In the genomic region with DNA sequence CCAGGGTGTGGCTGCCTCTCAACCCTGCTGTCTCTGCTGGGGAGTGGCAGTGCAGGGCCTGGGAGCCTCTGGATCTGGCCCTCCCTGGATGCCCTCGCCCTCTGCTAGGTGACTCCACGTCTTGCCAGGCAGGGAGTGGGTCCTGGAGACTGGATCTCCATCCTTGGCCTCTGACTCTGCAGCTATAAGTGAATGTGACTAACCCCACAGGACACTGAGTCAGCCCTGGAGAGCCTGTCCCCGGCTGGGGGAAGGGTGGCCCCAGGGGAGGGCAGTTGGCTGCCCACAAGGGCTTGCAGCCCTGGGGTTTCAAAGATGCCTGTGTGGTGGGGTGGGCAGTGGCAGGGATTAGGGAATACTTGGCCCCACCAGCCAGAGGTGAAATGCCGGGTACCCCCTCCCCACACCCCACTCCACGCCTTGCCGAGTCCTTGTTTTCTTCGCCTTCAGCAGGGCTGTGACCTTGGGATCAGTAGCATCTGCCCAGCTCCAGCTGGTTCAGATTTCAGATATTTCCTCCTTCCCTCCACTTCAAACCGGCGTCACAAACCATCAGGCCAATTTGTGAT, we compare ENCODE assay signal across 11 cellular contexts. TPM values are rescaled to one million over a fixed set of nuclear protein-coding genes. Genes with fewer than 3 reads are reported as not detected.
DNase-seq lines count a peak whose midpoint lies in the region; ATAC-seq, FAIRE-seq and TF ChIP-seq lines count a peak whose summit lies in the region.
"Had no signal": no experiment of that assay in that cellular context is flagged by ENCODE, and none has a peak within 500 bp of the region (broad histone marks: within the 10 kb centered on the region; RNA-seq: fewer than 3 reads in every experiment).

No MANE protein-coding gene starts in this region.

- intact Hi-C loops in GM12878 (cut with micrococcal nuclease; ENCODE audit: unreplicated experiment) = no loop called here

- no peak overlapping the region for H2AFZ ChIP-seq in GM12878 (ENCODE audit: control insufficient read depth, low read depth, low read length)

- POLR2A ChIA-PET in GM12878 (lab: Charles Lee) = no interaction called here

- H3K9me3 ChIP-seq in BLaER1 (no peaks in the 10 kb centered on the region), GM12878 (replicated peaks; ENCODE audit: control insufficient read depth, insufficient read depth, low read length) (no peaks in the 10 kb centered on the region), gastroesophageal sphincter (no peaks in the 10 kb centered on the region)

- H3K9ac ChIP-seq in BLaER1 (peak overlapping the region; percentile 85), GM12878 (ENCODE audit: control insufficient read depth, insufficient read depth, low read length) (no peak overlapping the region)

- H3K4me3 ChIP-seq in BLaER1 (peak overlapping the region; percentile 44; the same call in 1 of the 2 replicates), GM12878 (no peak overlapping the region), gastroesophageal sphincter (no peak overlapping the region)

- in situ Hi-C loops in GM12878 (cut with MboI) = no loop called here

- peaks cover 100% of the 10 kb centered on the region for H3K4me1 ChIP-seq in BLaER1
- peaks cover 7% of the 10 kb centered on the region; the same call in 1 of the 2 replicates for H3K4me1 ChIP-seq in GM12878 (ENCODE audit: control insufficient read depth, insufficient read depth, low read length)
- H3K4me1 ChIP-seq in gastroesophageal sphincter = no peaks in the 10 kb centered on the region

- TF ChIP-seq POLR2A in GM12878 (IDR thresholded peaks at IDR 0.05; ENCODE audit: low read depth, low read length) (no peak), gastroesophageal sphincter (IDR thresholded peaks at IDR 0.05) (no peak)

- no peaks in the 10 kb centered on the region for H3K79me2 ChIP-seq in GM12878 (ENCODE audit: control insufficient read depth, insufficient read depth, low read length)

- BruUV-seq in GM12878 (replicated peaks; lab: Mats Ljungman, UMichigan) = no TSS peak

- H3K36me3 ChIP-seq in BLaER1 (no peaks in the 10 kb centered on the region), GM12878 (ENCODE audit: control insufficient read depth in 2 of 2, insufficient read depth in 2 of 2, low read length in 1 of 2) (no peaks in the 10 kb centered on the region), gastroesophageal sphincter (no peaks in the 10 kb centered on the region)

- H3K27ac ChIP-seq in BLaER1 = peak overlapping the region; percentile 95
- no peak overlapping the region for H3K27ac ChIP-seq in GM12878 (ENCODE audit: control insufficient read depth, insufficient read depth)
- no peak overlapping the region for H3K27ac ChIP-seq in gastroesophageal sphincter

- H3K27me3 ChIP-seq in BLaER1 (no peaks in the 10 kb centered on the region), GM12878 (replicated peaks in 1 of 2; ENCODE audit: control insufficient read depth in 2 of 2, insufficient read depth in 2 of 2, low read length in 1 of 2) (no peaks in the 10 kb centered on the region; a peak in 2 of 4 replicates), gastroesophageal sphincter (no peaks in the 10 kb centered on the region)

- TF ChIP-seq RAD21 in GM12878 (IDR thresholded peaks at IDR 0.05; ENCODE audit: insufficient read depth, low read depth, low read length) = no peak

- no peak for FAIRE-seq in HTR-8/SVneo (lab: Jason Lieb, UNC)
- no peak for FAIRE-seq in GM12878 (lab: Jason Lieb, UNC)

- 14% methylated on average over 9 of the region's 9 CpGs for WGBS in GM12878 (ENCODE audit: insufficient coverage, insufficient replicate concordance, low lambda C conversion rate, missing lambda C conversion rate)
- WGBS in gastroesophageal sphincter (ENCODE audit: low coverage in 1 of 2), 2 donors = 58 to 81% methylated on average over 4 to 6 of the region's 9 CpGs

- H3K4me2 ChIP-seq in BLaER1 (peak overlapping the region; percentile 91), GM12878 (ENCODE audit: control insufficient read depth, insufficient read depth) (no peak overlapping the region)

- DNase-seq in HTR-8/SVneo (ENCODE audit: insufficient read length, low spot score) (peak; percentile 56), GM12878 (ENCODE audit: low read depth, low spot score) (no peak), myocyte (ENCODE audit: low read depth) (peak; percentile 97), SIG-M5 (lab: John Stamatoyannopoulos, UW) (no peak)
- DNase-seq: stimulated activated CD4-positive, alpha-beta T cell treated with anti-CD3 and anti-CD28 coated beads, Interleukin-4, amount 100 ng/mL, for 24 hours had no signal

- SMC1A ChIA-PET in GM12878 (lab: Charles Lee; ENCODE audit: uncharacterized antibody, unreplicated experiment) = no interaction called here

- RAD21 ChIA-PET in GM12878 (lab: Charles Lee; ENCODE audit: unreplicated experiment) = interaction anchor here (1.4 kb wide), 1 partner anchor 11 kb away, joined by 4 read pairs; no protein-coding TSS in a partner anchor

- no peak for TF ChIP-seq EP300 in GM12878 (IDR thresholded peaks at IDR 0.05; ENCODE audit: borderline replicate concordance in 1 of 2, control insufficient read depth in 1 of 2, low read depth in 2 of 2, low read length in 2 of 2)
- TF ChIP-seq EP300 in gastroesophageal sphincter (IDR thresholded peaks at IDR 0.05) = no peak

- TF ChIP-seq CTCF in GM12878 (IDR thresholded peaks at IDR 0.05 in 2 of 3, conservative IDR thresholded peaks at IDR 0.05 in 1 of 3; ENCODE audit: control insufficient read depth in 2 of 3, extremely low read depth in 1 of 3, insufficient read depth in 1 of 3, low read depth in 3 of 3, low read length in 3 of 3) = no peak
- no peak for TF ChIP-seq CTCF in gastroesophageal sphincter (IDR thresholded peaks at IDR 0.05)

- ATAC-seq in GM12878 (no peak), gastroesophageal sphincter (no peak), GM18868 (IDR thresholded peaks at IDR 0.05; ENCODE audit: unreplicated experiment) (no peak), GM19035 (IDR thresholded peaks at IDR 0.05; ENCODE audit: unreplicated experiment) (no peak)
- ATAC-seq: natural killer cell treated with Interleukin-12 subunit alpha and Interleukin-12 subunit beta and Interleukin-15 and Interleukin-18, amount 100 ng/mL, for 72 hours had no signal

- CTCF ChIA-PET in GM12878 (lab: Yijun Ruan, JAX) = interaction anchor here (1.1 to 2.1 kb wide), 3 partner anchors 38 to 93 kb away, joined by 3 to 18 read pairs (median 3); no protein-coding TSS in a partner anchor

- H4K20me1 ChIP-seq in BLaER1 (no peaks in the 10 kb centered on the region), GM12878 (ENCODE audit: control insufficient read depth, insufficient read depth) (no peaks in the 10 kb centered on the region)

RNA-seq across cellular contexts. Expression of gene MYBPH, which starts 1.9 kb away (rescaled TPM):
- not detected in 2 replicates for total RNA-seq in GM12878 (2013; cell fraction: nucleolus; rRNA removed)
- 0.05 and 0.06 TPM in 2 replicates for total RNA-seq in GM12878 (2014; rRNA removed)
- total RNA-seq in GM12878 (2014; rRNA removed; fragmentation: Illumina TruSeq; extraction: Trizol) = not detected in 2 replicates
- not detected in 2 replicates for total RNA-seq in GM12878 (2021)
- polyA plus RNA-seq in GM12878 (2011; ENCODE audit: low read depth) = not detected
- polyA plus RNA-seq in GM12878 (2011; rRNA removed) = not detected in 2 replicates
- polyA plus RNA-seq in GM12878 (2011; cell fraction: cytosol; rRNA removed) = 0.04 TPM in 1 of 2 replicates, not detected in the other
- 0.09 TPM in 1 of 2 replicates, not detected in the other for polyA plus RNA-seq in GM12878 (2011; cell fraction: nucleus; rRNA removed)
- not detected in 2 replicates for polyA plus RNA-seq in GM12878 (2012)
- 0.10 TPM in 1 of 2 replicates, not detected in the other for polyA plus RNA-seq in GM12878 (2014; fragmentation: Illumina TruSeq; extraction: Trizol)
- not detected for polyA plus RNA-seq in GM12878 (2014; fragmentation: Nextera tagmentation; extraction: Ambion mirVana)
- polyA plus RNA-seq in GM12878 (2014; rRNA removed) = 0.10 and 0.13 TPM in 2 replicates
- polyA plus RNA-seq in GM12878 (2016; fragmentation: Nextera tagmentation; extraction: Ambion mirVana) = not detected
- polyA minus RNA-seq in GM12878 (2011; rRNA and poly(A)+ RNA removed) = not detected in 2 replicates
- not detected in 2 replicates for polyA minus RNA-seq in GM12878 (2011; cell fraction: cytosol; rRNA and poly(A)+ RNA removed)
- polyA minus RNA-seq in GM12878 (2011; cell fraction: nucleus; rRNA and poly(A)+ RNA removed) = not detected in 2 replicates
- 1,679 and 2,440 TPM in 2 replicates for total RNA-seq in myocyte
- 817 TPM for polyA plus RNA-seq in myocyte (2012)
- not detected for total RNA-seq in gastroesophageal sphincter
- total RNA-seq: H4; natural killer cell treated with Interleukin-12 subunit alpha and Interleukin-12 subunit beta and Interleukin-15 and Interleukin-18, amount 100 ng/mL, for 72 hours had no signal

RNA-seq across cellular contexts. Expression of gene CHI3L1, which starts 8.9 kb away (rescaled TPM):
- 0.44 and 0.84 TPM in 2 replicates for total RNA-seq in GM12878 (2013; cell fraction: nucleolus; rRNA removed)
- total RNA-seq in GM12878 (2014; rRNA removed) = 0.34 and 0.38 TPM in 2 replicates
- 0.09 and 0.22 TPM in 2 replicates for total RNA-seq in GM12878 (2014; rRNA removed; fragmentation: Illumina TruSeq; extraction: Trizol)
- 0.24 and 0.44 TPM in 2 replicates for total RNA-seq in GM12878 (2021)
- polyA plus RNA-seq in GM12878 (2011; ENCODE audit: low read depth) = 0.37 TPM
- 0.29 and 0.77 TPM in 2 replicates for polyA plus RNA-seq in GM12878 (2011; rRNA removed)
- polyA plus RNA-seq in GM12878 (2011; cell fraction: cytosol; rRNA removed) = 0.43 and 0.80 TPM in 2 replicates
- 2.4 and 4.3 TPM in 2 replicates for polyA plus RNA-seq in GM12878 (2011; cell fraction: nucleus; rRNA removed)
- 0.20 and 0.79 TPM in 2 replicates for polyA plus RNA-seq in GM12878 (2012)
- 0.19 and 0.21 TPM in 2 replicates for polyA plus RNA-seq in GM12878 (2014; fragmentation: Illumina TruSeq; extraction: Trizol)
- polyA plus RNA-seq in GM12878 (2014; fragmentation: Nextera tagmentation; extraction: Ambion mirVana) = under 1 TPM; 0.10 to 0.26 TPM
- polyA plus RNA-seq in GM12878 (2014; rRNA removed) = 0.44 and 0.65 TPM in 2 replicates
- 1 to 10 TPM; 1.2 to 1.7 TPM for polyA plus RNA-seq in GM12878 (2016; fragmentation: Nextera tagmentation; extraction: Ambion mirVana)
- 0.21 TPM in 1 of 2 replicates, not detected in the other for polyA minus RNA-seq in GM12878 (2011; rRNA and poly(A)+ RNA removed)
- not detected in 2 replicates for polyA minus RNA-seq in GM12878 (2011; cell fraction: cytosol; rRNA and poly(A)+ RNA removed)
- 0.12 TPM in 1 of 2 replicates, not detected in the other for polyA minus RNA-seq in GM12878 (2011; cell fraction: nucleus; rRNA and poly(A)+ RNA removed)
- total RNA-seq in myocyte = 0.37 and 1.2 TPM in 2 replicates
- 9.1 TPM for polyA plus RNA-seq in myocyte (2012)
- 1 to 10 TPM in 3 of 4 donors, not detected in 1; 3.4 to 5.4 (median 5.0) TPM for total RNA-seq in gastroesophageal sphincter
- total RNA-seq: H4 had no signal

RNA-seq across cellular contexts. Expression of gene ADORA1, which starts 50.0 kb away (rescaled TPM):
- not detected in 2 replicates for total RNA-seq in GM12878 (2013; cell fraction: nucleolus; rRNA removed)
- total RNA-seq in GM12878 (2014; rRNA removed) (not detected in 2 replicates), GM12878 (2014; rRNA removed; fragmentation: Illumina TruSeq; extraction: Trizol) (not detected in 2 replicates), GM12878 (2021) (not detected in 2 replicates), myocyte (27.4 and 42.0 TPM in 2 replicates), gastroesophageal sphincter (1 to 10 TPM in 1 of 4 donors, under 1 TPM in 3; 0.16 to 2.7 (median 0.33) TPM)
- not detected for polyA plus RNA-seq in GM12878 (2011; ENCODE audit: low read depth)
- polyA plus RNA-seq in GM12878 (2011; rRNA removed) (not detected in 2 replicates), GM12878 (2014; fragmentation: Illumina TruSeq; extraction: Trizol) (not detected in 2 replicates), GM12878 (2014; fragmentation: Nextera tagmentation; extraction: Ambion mirVana) (not detected), GM12878 (2014; rRNA removed) (not detected in 2 replicates), GM12878 (2016; fragmentation: Nextera tagmentation; extraction: Ambion mirVana) (not detected)
- polyA plus RNA-seq in GM12878 (2011; cell fraction: cytosol; rRNA removed) = 0.07 TPM in 1 of 2 replicates, not detected in the other
- polyA plus RNA-seq in GM12878 (2011; cell fraction: nucleus; rRNA removed) = 0.20 TPM in 1 of 2 replicates, not detected in the other
- 0.07 TPM in 1 of 2 replicates, not detected in the other for polyA plus RNA-seq in GM12878 (2012)
- polyA minus RNA-seq in GM12878 (2011; rRNA and poly(A)+ RNA removed) = not detected in 2 replicates
- not detected in 2 replicates for polyA minus RNA-seq in GM12878 (2011; cell fraction: cytosol; rRNA and poly(A)+ RNA removed)
- polyA minus RNA-seq in GM12878 (2011; cell fraction: nucleus; rRNA and poly(A)+ RNA removed) = 0.38 TPM in 1 of 2 replicates, not detected in the other
- polyA plus RNA-seq in myocyte (2012) = 75.1 TPM
- total RNA-seq: natural killer cell treated with Interleukin-12 subunit alpha and Interleukin-12 subunit beta and Interleukin-15 and Interleukin-18, amount 100 ng/mL, for 72 hours had no signal

RNA-seq across cellular contexts. Expression of gene CHIT1, which starts 51.9 kb away (rescaled TPM):
- total RNA-seq in GM12878 (2013; cell fraction: nucleolus; rRNA removed) = 3.7 and 5.3 TPM in 2 replicates
- total RNA-seq in GM12878 (2014; rRNA removed) (1.4 and 2.5 TPM in 2 replicates), GM12878 (2014; rRNA removed; fragmentation: Illumina TruSeq; extraction: Trizol) (0.89 and 1.0 TPM in 2 replicates), GM12878 (2021) (1.1 and 2.1 TPM in 2 replicates), myocyte (5.0 and 7.7 TPM in 2 replicates), gastroesophageal sphincter (under 1 TPM in 2 of 4 donors, not detected in 2; 0.13 to 0.16 TPM)
- 0.21 TPM for polyA plus RNA-seq in GM12878 (2011; ENCODE audit: low read depth)
- polyA plus RNA-seq in GM12878 (2011; rRNA removed) (0.23 and 0.39 TPM in 2 replicates), GM12878 (2014; fragmentation: Illumina TruSeq; extraction: Trizol) (0.43 and 0.63 TPM in 2 replicates), GM12878 (2014; fragmentation: Nextera tagmentation; extraction: Ambion mirVana) (under 1 TPM; 0.02 to 0.27 TPM), GM12878 (2014; rRNA removed) (1.0 and 1.3 TPM in 2 replicates), GM12878 (2016; fragmentation: Nextera tagmentation; extraction: Ambion mirVana) (under 1 TPM; 0.32 to 0.96 TPM)
- 0.32 and 0.43 TPM in 2 replicates for polyA plus RNA-seq in GM12878 (2011; cell fraction: cytosol; rRNA removed)
- 2.1 and 2.4 TPM in 2 replicates for polyA plus RNA-seq in GM12878 (2011; cell fraction: nucleus; rRNA removed)
- polyA plus RNA-seq in GM12878 (2012) = 0.65 and 1.1 TPM in 2 replicates
- 0.73 and 1.8 TPM in 2 replicates for polyA minus RNA-seq in GM12878 (2011; rRNA and poly(A)+ RNA removed)
- 1.2 TPM in 1 of 2 replicates, not detected in the other for polyA minus RNA-seq in GM12878 (2011; cell fraction: cytosol; rRNA and poly(A)+ RNA removed)
- 1.7 and 2.7 TPM in 2 replicates for polyA minus RNA-seq in GM12878 (2011; cell fraction: nucleus; rRNA and poly(A)+ RNA removed)
- polyA plus RNA-seq in myocyte (2012) = 4.5 TPM
- total RNA-seq: H4 had no signal

Comparison
In these comparisons a context has a peak if more than half of its experiments do, and no peak if none do; other contexts are left out.
1. DNase-seq: peak in HTR-8/SVneo (single experiment) and myocyte (single experiment); none in GM12878 (single experiment) and SIG-M5 (single experiment).
2. RNA of gene MYBPH, which starts 1.9 kb away (total RNA-seq): 1,679 to 2,440 TPM in myocyte; 0.05 to 0.06 TPM in GM12878 and not detected in gastroesophageal sphincter; every median in the first group is over 1,000 times any median in the second.